ENCODE assay signal across 8 cellular contexts in genomic region chr3:195442573-195443390, GRCh38.
DNase-seq lines count a peak whose midpoint lies in the region; ATAC-seq lines count a peak whose summit lies in the region.

Gene ACAP2 (minus strand): TSS chr3:195443020. CDS start chr3:195442847, 173 bp downstream.

- ATAC-seq in GM19023 (IDR thresholded peaks at IDR 0.05; ENCODE audit: unreplicated experiment) = peak; percentile 92
- ATAC-seq in HG03280 (IDR thresholded peaks at IDR 0.05; ENCODE audit: unreplicated experiment) = peak; percentile 94

- DNase-seq in AG08396 (ENCODE audit: low spot score) (peak; percentile 100), NCI-H345 treated with DMSO at 0.1 percent for 48 hours (lab: John Stamatoyannopoulos, UW; ENCODE audit: unreplicated experiment) (peak; percentile 99), inferior parietal cortex (ENCODE audit: extremely low spot score) (peak; percentile 98)
- peak; percentile 96 to 98 (median 97) for DNase-seq in activated CD4-positive, CD25-positive, alpha-beta regulatory T cell (lab: John Stamatoyannopoulos, UW)
- DNase-seq in central memory CD4-positive, alpha-beta T cell = peak; percentile 98
- DNase-seq in stimulated activated CD4-positive, alpha-beta T cell treated with anti-CD3 and anti-CD28 coated beads, Interleukin-12 subunit alpha, Interleukin-12 subunit beta, amount 100 ng/mL, for 24 hours (ENCODE audit: low read depth in 2 of 2) = peak; percentile 98 to 99

Comparison
In these comparisons a context has a peak if more than half of its experiments do, and no peak if none do; other contexts are left out.
1. Peak in every context shown above with its lines: DNase-seq and ATAC-seq.